ENCODE assay signal across 21 cellular contexts in the genomic region with DNA sequence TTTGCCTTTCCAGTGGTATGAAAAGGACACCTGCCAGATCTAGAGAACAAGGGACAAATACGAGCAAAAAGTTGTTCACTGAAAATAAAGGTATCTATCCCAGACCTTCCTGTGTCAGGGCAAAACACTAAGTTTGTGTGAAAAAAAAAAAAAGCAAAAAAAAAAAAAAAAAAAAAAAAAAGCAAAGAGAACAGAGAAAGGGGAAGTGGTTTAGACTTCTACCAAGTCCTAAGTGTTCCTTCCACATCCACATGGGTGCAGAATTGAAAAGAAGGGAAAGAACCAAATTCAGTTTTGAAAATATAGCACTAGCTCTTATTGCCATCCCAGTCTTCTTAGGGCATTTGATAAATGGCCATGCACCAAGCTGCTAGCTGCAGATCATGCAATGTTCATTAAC. TPM values are rescaled to one million over a fixed set of nuclear protein-coding genes. Genes with fewer than 3 reads are reported as not detected.
DNase-seq lines count a peak whose midpoint lies in the region; ATAC-seq lines count a peak whose summit lies in the region.
"Had no signal": no experiment of that assay in that cellular context is flagged by ENCODE, and none has a peak within 500 bp of the region (broad histone marks: within the 10 kb centered on the region; RNA-seq: fewer than 3 reads in every experiment).

No MANE protein-coding gene starts in this region.

- no peaks in the 10 kb centered on the region for H3K36me3 ChIP-seq in SK-N-MC (ENCODE audit: insufficient read depth, low read length)
- H3K36me3 ChIP-seq: BLaER1, gastroesophageal sphincter, left lung, MG63 had no signal

- H3K27ac ChIP-seq in SK-N-MC, result peak overlapping the region; percentile 3; the same call in 1 of the 2 replicates
- H3K27ac ChIP-seq: BLaER1, gastroesophageal sphincter, left lung, testis had no signal

- no peak overlapping the region for H3K9ac ChIP-seq in SK-N-MC (ENCODE audit: insufficient read length)
- H3K9ac ChIP-seq: BLaER1 had no signal

- H3K4me1 Mint-ChIP-seq in stimulated activated naive B cell treated with anti-CD40 and anti-IgM and Interleukin-4, amounts not matched to agents 10 μg/mL and 1 μg/mL and 100 μg/mL, for 72 hours, result peaks cover 0 to 5% of the 10 kb centered on the region in 2 donors
- H3K4me1 Mint-ChIP-seq in activated CD4-positive, alpha-beta memory T cell treated with anti-CD3 and anti-CD28 coated beads for 36 hours (ENCODE audit: low read depth), result peaks cover 2% of the 10 kb centered on the region

- H3K4me3 ChIP-seq in SK-N-MC, result no peak overlapping the region
- H3K4me3 ChIP-seq: BLaER1, gastroesophageal sphincter, left lung, MG63, testis had no signal

- no peak overlapping the region for H3K4me3 Mint-ChIP-seq in stimulated activated naive B cell treated with anti-CD40 and anti-IgM and Interleukin-4, amounts not matched to agents 10 μg/mL and 1 μg/mL and 100 μg/mL, for 72 hours
- H3K4me3 Mint-ChIP-seq in activated CD4-positive, alpha-beta memory T cell treated with anti-CD3 and anti-CD28 coated beads for 36 hours, result no peak overlapping the region
- H3K4me3 Mint-ChIP-seq: activated CD4-positive, alpha-beta T cell treated with anti-CD3 and anti-CD28 coated beads, Interleukin-2, amount 10 ng/mL, durations not matched to agents 24 days and 14 days had no signal

- DNase-seq in SIG-M5 treated with dmso at 0.1 percent for 504 hours (lab: John Stamatoyannopoulos, UW; ENCODE audit: unreplicated experiment) (peak; percentile 59), SIG-M5 (lab: John Stamatoyannopoulos, UW) (no peak), SK-N-MC (ENCODE audit: low read depth, low spot score) (no peak), RPMI8226 (no peak)
- DNase-seq in stimulated activated naive B cell treated with anti-CD40 and anti-IgM and Interleukin-4, amounts not matched to agents 10 μg/mL and 1 μg/mL and 100 μg/mL, for 72 hours, result no peak
- no peak for DNase-seq in activated CD4-positive, alpha-beta memory T cell treated with anti-CD3 and anti-CD28 coated beads for 36 hours
- DNase-seq: activated CD4-positive, alpha-beta T cell treated with anti-CD3 and anti-CD28 coated beads, Interleukin-2, amount 10 ng/mL, durations not matched to agents 24 days and 14 days; activated CD8-positive, alpha-beta memory T cell treated with anti-CD3 and anti-CD28 coated beads, Interleukin-2, amount 50 U/mL, for 4 hours; activated effector memory CD4-positive, alpha-beta T cell treated with anti-CD3 and anti-CD28 coated beads, Interleukin-2, amount 50 U/mL, for 16 hours; amniotic stem cell; left lung; MG63; NCI-H2029; NK-92 treated with Interleukin-12 subunit alpha and Interleukin-12 subunit beta, amount 100 ng/mL, for 24 hours; SHP77; T-helper 9 cell; testis had no signal

- H3K9me3 ChIP-seq in SK-N-MC (ENCODE audit: low read depth, low read length), result no peaks in the 10 kb centered on the region
- H3K9me3 ChIP-seq: BLaER1, gastroesophageal sphincter, left lung, MG63, testis had no signal

- POLR2A ChIA-PET in activated CD4-positive, alpha-beta memory T cell treated with anti-CD3 and anti-CD28 coated beads for 36 hours (lab: Charles Lee), result no interaction called here

- intact Hi-C loops in activated CD4-positive, alpha-beta memory T cell treated with anti-CD3 and anti-CD28 coated beads for 36 hours (cut with micrococcal nuclease), result no loop called here

- no peaks in the 10 kb centered on the region for H3K36me3 Mint-ChIP-seq in stimulated activated naive B cell treated with anti-CD40 and anti-IgM and Interleukin-4, amounts not matched to agents 10 μg/mL and 1 μg/mL and 100 μg/mL, for 72 hours
- no peaks in the 10 kb centered on the region for H3K36me3 Mint-ChIP-seq in activated CD4-positive, alpha-beta memory T cell treated with anti-CD3 and anti-CD28 coated beads for 36 hours

- H3K9me3 Mint-ChIP-seq in stimulated activated naive B cell treated with anti-CD40 and anti-IgM and Interleukin-4, amounts not matched to agents 10 μg/mL and 1 μg/mL and 100 μg/mL, for 72 hours, result no peaks in the 10 kb centered on the region
- H3K9me3 Mint-ChIP-seq in activated CD4-positive, alpha-beta memory T cell treated with anti-CD3 and anti-CD28 coated beads for 36 hours, result no peaks in the 10 kb centered on the region
- H3K9me3 Mint-ChIP-seq: activated CD4-positive, alpha-beta T cell treated with anti-CD3 and anti-CD28 coated beads, Interleukin-2, amount 10 ng/mL, durations not matched to agents 24 days and 14 days had no signal

- peaks cover 7% of the 10 kb centered on the region in 2 donors for H3K27me3 Mint-ChIP-seq in stimulated activated naive B cell treated with anti-CD40 and anti-IgM and Interleukin-4, amounts not matched to agents 10 μg/mL and 1 μg/mL and 100 μg/mL, for 72 hours
- H3K27me3 Mint-ChIP-seq in activated CD4-positive, alpha-beta memory T cell treated with anti-CD3 and anti-CD28 coated beads for 36 hours, result peaks cover 4% of the 10 kb centered on the region

- H3K27ac Mint-ChIP-seq in stimulated activated naive B cell treated with anti-CD40 and anti-IgM and Interleukin-4, amounts not matched to agents 10 μg/mL and 1 μg/mL and 100 μg/mL, for 72 hours, result no peak overlapping the region
- no peak overlapping the region for H3K27ac Mint-ChIP-seq in activated CD4-positive, alpha-beta memory T cell treated with anti-CD3 and anti-CD28 coated beads for 36 hours
- H3K27ac Mint-ChIP-seq: activated CD4-positive, alpha-beta T cell treated with anti-CD3 and anti-CD28 coated beads, Interleukin-2, amount 10 ng/mL, durations not matched to agents 24 days and 14 days had no signal

- ATAC-seq in HG03342 (IDR thresholded peaks at IDR 0.05; ENCODE audit: unreplicated experiment) (peak; percentile 64), HG03175 (IDR thresholded peaks at IDR 0.05; ENCODE audit: unreplicated experiment) (no peak)
- peak; percentile 48 to 63 for ATAC-seq in stimulated activated naive B cell treated with anti-CD40 and anti-IgM and Interleukin-4, amounts not matched to agents 10 μg/mL and 1 μg/mL and 100 μg/mL, for 72 hours (replicated peaks)
- ATAC-seq: gastroesophageal sphincter, left lung had no signal

- CTCF ChIA-PET in activated CD4-positive, alpha-beta memory T cell treated with anti-CD3 and anti-CD28 coated beads for 36 hours (lab: Charles Lee), result interaction anchor here (1.1 kb wide), 1 partner anchor 44 kb away, joined by 5 read pairs; no protein-coding TSS in a partner anchor

RNA-seq across cellular contexts. Expression of a gene that starts 41.7 kb away (rescaled TPM):
- total RNA-seq in activated CD4-positive, alpha-beta memory T cell treated with anti-CD3 and anti-CD28 coated beads for 36 hours, result 10 to 100 TPM; 80.1 to 88.1 TPM

RNA-seq across cellular contexts. Expression of a gene that starts 41.8 kb away (rescaled TPM):
- total RNA-seq in activated CD4-positive, alpha-beta memory T cell treated with anti-CD3 and anti-CD28 coated beads for 36 hours, result 10 to 100 TPM; 79.9 to 81.3 TPM

RNA-seq across cellular contexts. Expression of a gene that starts 46.1 kb away (rescaled TPM):
- 10 to 100 TPM; 39.5 to 40.5 TPM for total RNA-seq in activated CD4-positive, alpha-beta memory T cell treated with anti-CD3 and anti-CD28 coated beads for 36 hours
